In genomic region chr20:32485126-32485769, GRCh38 we compare ENCODE assay signal across 1 cellular context.
TF ChIP-seq lines count a peak whose summit lies in the region.

No MANE protein-coding gene starts in this region.

TF ChIP-seq in HEK293, 187 proteins besides CTCF, POLR2A, EP300 and RAD21 (continued from another document and continues in another):
- TF ChIP-seq ZBTB26 (tag by site-specific recombination; optimal IDR thresholded peaks at IDR 0.05) (no peak), ZNF133 (tag by site-specific recombination; IDR thresholded peaks at IDR 0.05) (no peak), ZBTB7A (tag by site-specific recombination; IDR thresholded peaks at IDR 0.05; ENCODE audit: low read depth) (no peak), SP3 (tag by site-specific recombination; IDR thresholded peaks at IDR 0.05) (no peak), ZNF302 (tag by site-specific recombination; IDR thresholded peaks at IDR 0.05; ENCODE audit: low read depth) (no peak), ZNF747 (tag by site-specific recombination; IDR thresholded peaks at IDR 0.05) (no peak), FEZF1 (tag by site-specific recombination; IDR thresholded peaks at IDR 0.05) (no peak), ZFP37 (tag by site-specific recombination; IDR thresholded peaks at IDR 0.05) (no peak), MYNN (tag by site-specific recombination; IDR thresholded peaks at IDR 0.05; ENCODE audit: borderline replicate concordance) (no peak), ZNF266 (tag by site-specific recombination; IDR thresholded peaks at IDR 0.05; ENCODE audit: low read depth) (no peak), ZNF223 (tag by site-specific recombination; IDR thresholded peaks at IDR 0.05) (no peak), ZBTB48 (tag by site-specific recombination; IDR thresholded peaks at IDR 0.05) (no peak), ZNF777 (tag by site-specific recombination; IDR thresholded peaks at IDR 0.05; ENCODE audit: borderline replicate concordance) (no peak), TSHZ1 (tag by site-specific recombination; IDR thresholded peaks at IDR 0.05; ENCODE audit: borderline replicate concordance) (no peak), ZNF544 (tag by site-specific recombination; IDR thresholded peaks at IDR 0.05) (no peak), ZNF488 (tag by site-specific recombination; IDR thresholded peaks at IDR 0.05) (no peak), ZNF214 (tag by site-specific recombination; IDR thresholded peaks at IDR 0.05; ENCODE audit: borderline replicate concordance) (no peak), ZNF610 (tag by site-specific recombination; IDR thresholded peaks at IDR 0.05; ENCODE audit: borderline replicate concordance) (no peak), EGR2 (tag by site-specific recombination; IDR thresholded peaks at IDR 0.05; ENCODE audit: low read depth) (no peak), ZNF548 (tag by site-specific recombination; IDR thresholded peaks at IDR 0.05) (no peak), ZNF324 (tag by site-specific recombination; IDR thresholded peaks at IDR 0.05) (no peak), ZNF221 (tag by site-specific recombination; IDR thresholded peaks at IDR 0.05; ENCODE audit: borderline replicate concordance) (no peak), PRDM1 (tag by site-specific recombination; IDR thresholded peaks at IDR 0.05) (peak; percentile 45; the same call in 1 of the 2 replicates), ZNF561 (tag by site-specific recombination; IDR thresholded peaks at IDR 0.05; ENCODE audit: borderline replicate concordance) (0 out of 2 replicates have a peak, but pooled peaks have one; percentile 24), ZNF596 (tag by site-specific recombination; IDR thresholded peaks at IDR 0.05) (no peak), KLF9 (tag by site-specific recombination; IDR thresholded peaks at IDR 0.05; ENCODE audit: low read depth) (no peak), PRDM2 (tag by site-specific recombination; IDR thresholded peaks at IDR 0.05; ENCODE audit: borderline replicate concordance) (no peak), ZSCAN30 (tag by site-specific recombination; IDR thresholded peaks at IDR 0.05) (no peak), ZNF510 (tag by site-specific recombination; IDR thresholded peaks at IDR 0.05; ENCODE audit: insufficient replicate concordance) (no peak), ZNF24 (tag by site-specific recombination; IDR thresholded peaks at IDR 0.05) (no peak), ZNF175 (tag by site-specific recombination; IDR thresholded peaks at IDR 0.05) (no peak), ZNF362 (tag by site-specific recombination; IDR thresholded peaks at IDR 0.05) (peak; percentile 100), ZBTB17 (tag by site-specific recombination; IDR thresholded peaks at IDR 0.05) (0 out of 2 replicates have a peak, but pooled peaks have one; percentile 15), ZNF335 (tag by site-specific recombination; conservative IDR thresholded peaks at IDR 0.05) (peak; percentile 3; the same call in 1 of the 2 replicates), RBAK (tag by site-specific recombination; IDR thresholded peaks at IDR 0.05) (no peak), ZNF529 (tag by site-specific recombination; IDR thresholded peaks at IDR 0.05; ENCODE audit: insufficient replicate concordance) (no peak), ZBTB10 (tag by site-specific recombination; IDR thresholded peaks at IDR 0.05) (no peak), ZXDB (tag by site-specific recombination; IDR thresholded peaks at IDR 0.05) (no peak), KLF8 (tag by site-specific recombination; IDR thresholded peaks at IDR 0.05) (no peak), YY1 (tag by site-specific recombination; IDR thresholded peaks at IDR 0.05) (no peak), ZEB2 (tag by site-specific recombination; IDR thresholded peaks at IDR 0.05) (peak; percentile 52; the same call in 1 of the 2 replicates), OSR2 (tag by site-specific recombination; IDR thresholded peaks at IDR 0.05) (no peak), ZNF704 (tag by site-specific recombination; IDR thresholded peaks at IDR 0.05) (no peak), PATZ1 (tag by site-specific recombination; IDR thresholded peaks at IDR 0.05) (no peak), ZNF366 (tag by site-specific recombination; conservative IDR thresholded peaks at IDR 0.05) (peak; percentile 83), ZNF521 (tag by site-specific recombination; IDR thresholded peaks at IDR 0.05) (no peak), KLF16 (tag by site-specific recombination; IDR thresholded peaks at IDR 0.05) (no peak), KLF7 (tag by site-specific recombination; IDR thresholded peaks at IDR 0.05; ENCODE audit: borderline replicate concordance) (no peak), ZNF10 (tag by site-specific recombination; IDR thresholded peaks at IDR 0.05) (peak; percentile 93), ZBTB1 (tag by site-specific recombination; IDR thresholded peaks at IDR 0.05) (no peak), HOXA7 (CRISPR knock-in tag; IDR thresholded peaks at IDR 0.05; ENCODE audit: borderline replicate concordance) (no peak)
